2 cellular contexts compared by ENCODE assay signal in genomic region chr2:135762530-135762929, GRCh38.
TF ChIP-seq lines count a peak whose summit lies in the region.

No MANE protein-coding gene starts in this region.

TF ChIP-seq in liver, 16 proteins besides CTCF, POLR2A, EP300 and RAD21 (continued from another document):
- TF ChIP-seq, protein P1, sequence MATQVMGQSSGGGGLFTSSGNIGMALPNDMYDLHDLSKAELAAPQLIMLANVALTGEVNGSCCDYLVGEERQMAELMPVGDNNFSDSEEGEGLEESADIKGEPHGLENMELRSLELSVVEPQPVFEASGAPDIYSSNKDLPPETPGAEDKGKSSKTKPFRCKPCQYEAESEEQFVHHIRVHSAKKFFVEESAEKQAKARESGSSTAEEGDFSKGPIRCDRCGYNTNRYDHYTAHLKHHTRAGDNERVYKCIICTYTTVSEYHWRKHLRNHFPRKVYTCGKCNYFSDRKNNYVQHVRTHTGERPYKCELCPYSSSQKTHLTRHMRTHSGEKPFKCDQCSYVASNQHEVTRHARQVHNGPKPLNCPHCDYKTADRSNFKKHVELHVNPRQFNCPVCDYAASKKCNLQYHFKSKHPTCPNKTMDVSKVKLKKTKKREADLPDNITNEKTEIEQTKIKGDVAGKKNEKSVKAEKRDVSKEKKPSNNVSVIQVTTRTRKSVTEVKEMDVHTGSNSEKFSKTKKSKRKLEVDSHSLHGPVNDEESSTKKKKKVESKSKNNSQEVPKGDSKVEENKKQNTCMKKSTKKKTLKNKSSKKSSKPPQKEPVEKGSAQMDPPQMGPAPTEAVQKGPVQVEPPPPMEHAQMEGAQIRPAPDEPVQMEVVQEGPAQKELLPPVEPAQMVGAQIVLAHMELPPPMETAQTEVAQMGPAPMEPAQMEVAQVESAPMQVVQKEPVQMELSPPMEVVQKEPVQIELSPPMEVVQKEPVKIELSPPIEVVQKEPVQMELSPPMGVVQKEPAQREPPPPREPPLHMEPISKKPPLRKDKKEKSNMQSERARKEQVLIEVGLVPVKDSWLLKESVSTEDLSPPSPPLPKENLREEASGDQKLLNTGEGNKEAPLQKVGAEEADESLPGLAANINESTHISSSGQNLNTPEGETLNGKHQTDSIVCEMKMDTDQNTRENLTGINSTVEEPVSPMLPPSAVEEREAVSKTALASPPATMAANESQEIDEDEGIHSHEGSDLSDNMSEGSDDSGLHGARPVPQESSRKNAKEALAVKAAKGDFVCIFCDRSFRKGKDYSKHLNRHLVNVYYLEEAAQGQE (IDR thresholded peaks at IDR 0.05): no peak
- TF ChIP-seq TAF1 (conservative IDR thresholded peaks at IDR 0.05): no peak

TF ChIP-seq in HepG2, 621 proteins besides CTCF, POLR2A, EP300 and RAD21 (continued from another document):
- no peak for TF ChIP-seq ZNF367 (CRISPR knock-in tag; IDR thresholded peaks at IDR 0.05; ENCODE audit: borderline replicate concordance)
- TF ChIP-seq TFDP1 (CRISPR knock-in tag; IDR thresholded peaks at IDR 0.05; ENCODE audit: borderline replicate concordance): no peak
- TF ChIP-seq ZBTB34 (CRISPR knock-in tag; IDR thresholded peaks at IDR 0.05): no peak
- no peak for TF ChIP-seq AFF4 (CRISPR knock-in tag; IDR thresholded peaks at IDR 0.05)
- TF ChIP-seq ZNF124 (CRISPR knock-in tag; IDR thresholded peaks at IDR 0.05): no peak
- TF ChIP-seq ZNF329 (CRISPR knock-in tag; IDR thresholded peaks at IDR 0.05; ENCODE audit: low read depth): no peak
- no peak for TF ChIP-seq HES4 (CRISPR knock-in tag; IDR thresholded peaks at IDR 0.05; ENCODE audit: borderline replicate concordance)
- TF ChIP-seq ZNF136 (CRISPR knock-in tag; IDR thresholded peaks at IDR 0.05; ENCODE audit: low read depth): no peak
- TF ChIP-seq SMC3 (IDR thresholded peaks at IDR 0.05; ENCODE audit: low read length): no peak
- TF ChIP-seq ONECUT2 (CRISPR knock-in tag; IDR thresholded peaks at IDR 0.05): no peak
